Comparison of ENCODE assay signal across 15 cellular contexts in the genomic region with DNA sequence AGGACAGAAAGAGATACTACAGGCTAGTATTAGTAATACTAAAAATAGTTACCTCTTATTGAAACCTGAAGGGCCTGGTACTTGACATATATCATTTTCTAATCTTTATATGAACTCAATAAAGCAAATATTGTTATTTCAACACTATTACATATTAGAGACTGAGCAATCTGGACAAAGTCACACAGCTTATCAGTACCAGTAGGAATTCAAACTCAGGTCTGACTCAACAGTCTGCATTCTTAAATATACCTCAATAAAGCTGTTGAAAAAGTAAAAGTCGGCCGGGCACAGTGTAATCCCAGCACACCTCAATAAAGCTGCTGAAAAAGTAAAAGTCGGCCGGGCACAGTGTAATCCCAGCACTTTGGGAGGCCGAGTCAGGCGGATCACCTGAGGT.
"Had no signal": no experiment of that assay in that cellular context is flagged by ENCODE, and none has a peak within 500 bp of the region (broad histone marks: within the 10 kb centered on the region; RNA-seq: fewer than 3 reads in every experiment).

No MANE protein-coding gene starts in this region.

- DNase-seq: activated B cell treated with CpG ODN at 0.5 μM for 24 hours; activated CD4-positive, alpha-beta T cell treated with anti-CD3 and anti-CD28 coated beads, Interleukin-2, amount 10 ng/mL, durations not matched to agents 24 days and 14 days; activated CD8-positive, alpha-beta memory T cell treated with anti-CD3 and anti-CD28 coated beads for 24 hours; activated naive CD4-positive, alpha-beta T cell treated with Interleukin-2 at 50 U/mL for 16 hours; adrenal gland; esophagus squamous epithelium; kidney; T-helper 2 cell; tibial artery had no signal

- H3K9me3 ChIP-seq: adrenal gland, esophagus squamous epithelium, right atrium auricular region, tibial artery had no signal

- H3K36me3 Mint-ChIP-seq: stimulated activated effector memory CD8-positive, alpha-beta T cell treated with anti-CD3 and anti-CD28 coated beads, Interleukin-12 subunit alpha, Interleukin-12 subunit beta, amount 100 ng/mL, for 72 hours had no signal

- H3K4me3 ChIP-seq: adrenal gland, esophagus squamous epithelium, neural progenitor cell, right atrium auricular region, smooth muscle cell, tibial artery had no signal

- H3K4me2 ChIP-seq: neural progenitor cell, smooth muscle cell had no signal

- H2AFZ ChIP-seq: neural progenitor cell had no signal

- H3K36me3 ChIP-seq: adrenal gland, neural progenitor cell, right atrium auricular region, tibial artery had no signal

- FAIRE-seq: frontal cortex, kidney, TTC549 had no signal

- H3K27ac Mint-ChIP-seq: activated B cell treated with CpG ODN at 0.5 μM for 24 hours; activated CD4-positive, alpha-beta T cell treated with anti-CD3 and anti-CD28 coated beads, Interleukin-2, amount 10 ng/mL, durations not matched to agents 24 days and 14 days; neural progenitor cell; stimulated activated effector memory CD8-positive, alpha-beta T cell treated with anti-CD3 and anti-CD28 coated beads, Interleukin-12 subunit alpha, Interleukin-12 subunit beta, amount 100 ng/mL, for 72 hours had no signal

- H3K9me3 Mint-ChIP-seq: activated B cell treated with CpG ODN at 0.5 μM for 24 hours; activated CD4-positive, alpha-beta T cell treated with anti-CD3 and anti-CD28 coated beads, Interleukin-2, amount 10 ng/mL, durations not matched to agents 24 days and 14 days; neural progenitor cell; stimulated activated effector memory CD8-positive, alpha-beta T cell treated with anti-CD3 and anti-CD28 coated beads, Interleukin-12 subunit alpha, Interleukin-12 subunit beta, amount 100 ng/mL, for 72 hours had no signal

- ATAC-seq: stimulated activated effector memory CD8-positive, alpha-beta T cell treated with anti-CD3 and anti-CD28 coated beads, Interleukin-12 subunit alpha, Interleukin-12 subunit beta, amount 100 ng/mL, for 72 hours had no signal

- H3K4me3 Mint-ChIP-seq: activated B cell treated with CpG ODN at 0.5 μM for 24 hours; activated CD4-positive, alpha-beta T cell treated with anti-CD3 and anti-CD28 coated beads, Interleukin-2, amount 10 ng/mL, durations not matched to agents 24 days and 14 days; neural progenitor cell; stimulated activated effector memory CD8-positive, alpha-beta T cell treated with anti-CD3 and anti-CD28 coated beads, Interleukin-12 subunit alpha, Interleukin-12 subunit beta, amount 100 ng/mL, for 72 hours had no signal

- H3K9ac ChIP-seq: neural progenitor cell had no signal

- H3K27me3 ChIP-seq: adrenal gland, esophagus squamous epithelium, neural progenitor cell, right atrium auricular region, tibial artery had no signal

- H3K27ac ChIP-seq: adrenal gland, esophagus squamous epithelium, neural progenitor cell, right atrium auricular region, tibial artery had no signal

- H3K27me3 Mint-ChIP-seq: activated B cell treated with CpG ODN at 0.5 μM for 24 hours; activated CD4-positive, alpha-beta T cell treated with anti-CD3 and anti-CD28 coated beads, Interleukin-2, amount 10 ng/mL, durations not matched to agents 24 days and 14 days had no signal
